ENCODE assay signal across 12 cellular contexts in genomic region chr4:1239141-1239948, GRCh38. TPM values are rescaled to one million over a fixed set of nuclear protein-coding genes. Genes with fewer than 3 reads are reported as not detected.
DNase-seq lines count a peak whose midpoint lies in the region; ATAC-seq, FAIRE-seq and TF ChIP-seq lines count a peak whose summit lies in the region.
"Had no signal": no experiment of that assay in that cellular context is flagged by ENCODE, and none has a peak within 500 bp of the region (broad histone marks: within the 10 kb centered on the region; RNA-seq: fewer than 3 reads in every experiment).

No MANE protein-coding gene starts in this region.

- H3K4me1 ChIP-seq in pancreas, result peaks cover 9 to 24% (median 10%) of the 10 kb centered on the region in 3 donors

- peak; percentile 4 to 62 (median 28) for ATAC-seq in pancreas

- peak; percentile 34 for DNase-seq in 8988T
- DNase-seq in GM19239 (ENCODE audit: insufficient read length, low spot score), result peak; percentile 2
- peak; percentile 64 for DNase-seq in cardiac septum (ENCODE audit: low spot score)
- DNase-seq in pancreas, result peak in 4 of 6 donors; percentile 15 to 75 (median 46)
- DNase-seq in germinal center (ENCODE audit: low spot score), result no peak
- DNase-seq in activated CD4-positive, alpha-beta T cell treated with anti-CD3 and anti-CD28 coated beads for 1 hour, result no peak
- no peak for DNase-seq in DMS114 treated with DMSO at 0.1 percent for 48 hours (lab: John Stamatoyannopoulos, UW; ENCODE audit: unreplicated experiment)
- no peak for DNase-seq in activated naive CD4-positive, alpha-beta T cell treated with Interleukin-2 at 50 U/mL for 16 hours
- DNase-seq: DMS79 treated with DMSO at 0.1 percent for 48 hours, SIG-M5 had no signal

- intact Hi-C loops in cardiac septum (cut with DNase I), result no loop called here
- intact Hi-C loops in pancreas (cut with DNase I), result no loop called here

- H3K36me3 ChIP-seq in pancreas, result peaks cover 13 to 42% (median 24%) of the 10 kb centered on the region in 3 donors

- H3K9me3 ChIP-seq in pancreas, result no peaks in the 10 kb centered on the region
- H3K9me3 ChIP-seq: neutrophil had no signal

- 81% methylated on average over 40 to 43 of the region's 43 CpGs for WGBS in pancreas, 2 donors

- H3K27ac ChIP-seq in pancreas, result no peak overlapping the region
- H3K27ac ChIP-seq: neutrophil had no signal

- FAIRE-seq in GM19239 (lab: Jason Lieb, UNC) (no peak), pancreas (lab: Jason Lieb, UNC) (no peak)

- no peak overlapping the region for H3K4me3 ChIP-seq in pancreas
- H3K4me3 ChIP-seq: lung had no signal

- H3K27me3 ChIP-seq in pancreas, result no peaks in the 10 kb centered on the region
- H3K27me3 ChIP-seq: neutrophil had no signal

- TF ChIP-seq CTCF in pancreas (IDR thresholded peaks at IDR 0.05), result no peak

RNA-seq across cellular contexts. Expression of gene CTBP1, which starts 9.6 kb away (rescaled TPM):
- 129 TPM for total RNA-seq in cardiac septum
- total RNA-seq in pancreas, result 100 to 1,000 TPM in 4 of 6 donors, 10 to 100 TPM in 2; 91.5 to 131 (median 108) TPM
- polyA plus RNA-seq in pancreas, result 100 to 1,000 TPM; 129 to 131 TPM

RNA-seq across cellular contexts. Expression of gene MAEA, which starts 50.3 kb away (rescaled TPM):
- 55.2 TPM for total RNA-seq in cardiac septum
- 10 to 100 TPM; 28.6 to 33.0 (median 31.8) TPM for total RNA-seq in pancreas
- 10 to 100 TPM; 69.3 to 74.7 TPM for polyA plus RNA-seq in pancreas

Comparison
In these comparisons a context has a peak if more than half of its experiments do, and no peak if none do; other contexts are left out.
1. DNase-seq: peak in 8988T (single experiment), GM19239 (single experiment), cardiac septum (single experiment) and pancreas (4 of 6); none in germinal center (single experiment), activated CD4-positive, alpha-beta T cell treated with anti-CD3 and anti-CD28 coated beads for 1 hour (single experiment), DMS114 treated with DMSO at 0.1 percent for 48 hours (single experiment) and activated naive CD4-positive, alpha-beta T cell treated with Interleukin-2 at 50 U/mL for 16 hours (single experiment).